Comparison of ENCODE assay signal across 1 cellular context in the genomic region with DNA sequence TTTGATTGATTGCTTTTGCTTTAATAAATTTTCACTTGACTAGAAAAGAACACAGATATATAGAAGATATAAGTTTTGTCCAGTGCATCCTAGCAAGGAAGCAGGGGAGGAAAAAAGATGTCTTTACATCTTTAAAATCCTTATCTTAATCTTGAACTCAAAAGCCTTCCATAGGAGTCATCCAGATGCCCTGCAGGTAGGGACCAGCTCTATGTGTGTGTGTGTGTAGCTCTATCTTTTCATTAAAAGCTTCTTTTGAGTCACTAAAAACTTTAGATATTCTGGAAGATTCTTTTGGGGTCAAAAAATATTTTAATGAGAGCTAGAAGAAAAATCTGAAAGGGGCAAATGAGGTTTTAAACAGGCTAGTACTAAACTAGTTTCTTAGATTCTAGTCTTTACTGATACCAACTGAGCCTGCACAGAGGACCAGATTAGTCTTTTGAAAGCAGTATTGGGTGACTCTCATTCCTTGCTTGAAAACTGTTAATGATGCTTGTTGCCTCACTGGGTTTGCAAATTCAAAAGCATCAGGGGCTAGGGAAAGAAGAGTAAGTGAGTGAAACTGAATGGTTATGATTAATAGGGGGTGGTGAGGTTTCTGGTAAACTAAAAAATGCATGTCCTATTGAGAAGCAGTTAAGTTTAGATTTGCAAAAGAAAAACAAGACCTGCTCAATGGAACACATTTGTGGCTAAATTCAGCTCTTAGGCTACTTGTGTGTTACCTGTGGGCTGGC.
TF ChIP-seq lines count a peak whose summit lies in the region.

No MANE protein-coding gene starts in this region.

TF ChIP-seq in SK-N-SH treated with all-trans-retinoic acid at 6 μM for 48 hours, 23 proteins besides CTCF, POLR2A, EP300 and RAD21 (continued from another document):
- TF ChIP-seq PATZ1 (CRISPR knock-in tag; IDR thresholded peaks at IDR 0.05; ENCODE audit: borderline replicate concordance) (no peak), ZFP30 (CRISPR knock-in tag; IDR thresholded peaks at IDR 0.05) (no peak), ZFP3 (CRISPR knock-in tag; IDR thresholded peaks at IDR 0.05) (no peak), ISL1 (CRISPR knock-in tag; IDR thresholded peaks at IDR 0.05) (no peak)
